Comparison of ENCODE assay signal across 8 cellular contexts in genomic region chr17:1684307-1685189, GRCh38. TPM values are rescaled to one million over a fixed set of nuclear protein-coding genes. Genes with fewer than 3 reads are reported as not detected.
DNase-seq lines count a peak whose midpoint lies in the region; ATAC-seq and TF ChIP-seq lines count a peak whose summit lies in the region.

PRPF8 (minus strand) TSS chr17:1684867; CDS start chr17:1684571, 296 bp downstream.

- DNase-seq in NCI-H1436 (lab: John Stamatoyannopoulos, UW) = peak; percentile 96
- DNase-seq in T follicular helper cell (ENCODE audit: low read depth) = peak; percentile 97
- DNase-seq in adipocyte (ENCODE audit: low read depth) = peak; percentile 99
- peak; percentile 98 for DNase-seq in cardiac septum (ENCODE audit: low spot score)
- DNase-seq in trophoblast cell = peak; percentile 96 to 99
- peak; percentile 98 for DNase-seq in transverse colon

- peaks cover 9% of the 10 kb centered on the region for H3K79me2 ChIP-seq in trophoblast cell (ENCODE audit: control insufficient read depth, insufficient read depth, low read length, poor library complexity)

- peak within 1 kb of the TSS; percentile 70 for H2AK5ac ChIP-seq in trophoblast cell (ENCODE audit: low read length)

- peak; percentile 96 for TF ChIP-seq POLR2A in transverse colon (IDR thresholded peaks at IDR 0.05)

- peak within 1 kb of the TSS; percentile 91 for H2AFZ ChIP-seq in trophoblast cell (ENCODE audit: insufficient read depth, low read length, poor library complexity)

- H4K91ac ChIP-seq in trophoblast cell (ENCODE audit: low read depth, low read length) = peak within 1 kb of the TSS; percentile 92

- H3K23ac ChIP-seq in trophoblast cell (ENCODE audit: low read length) = no peak within 1 kb of the TSS

- H3K9me3 ChIP-seq in adipocyte (ENCODE audit: control insufficient read depth, low read length) (no peaks in the 10 kb centered on the region), trophoblast cell (ENCODE audit: insufficient read depth, low read depth, low read length) (no peaks in the 10 kb centered on the region), transverse colon (no peaks in the 10 kb centered on the region)

- H3K4ac ChIP-seq in trophoblast cell (ENCODE audit: low read depth, low read length) = peak within 1 kb of the TSS; percentile 87

- WGBS in trophoblast cell (ENCODE audit: extremely low coverage, insufficient coverage, insufficient read length) = no CpG with 5 or more reads among the region's 74 CpGs
- WGBS in transverse colon (ENCODE audit: low coverage in 1 of 2), 2 donors = 0 to 1% methylated on average over 3 to 73 of the region's 74 CpGs

- peak within 1 kb of the TSS; percentile 98 for H4K8ac ChIP-seq in trophoblast cell (ENCODE audit: low read depth, low read length)

- H3K14ac ChIP-seq in trophoblast cell (ENCODE audit: low read length) = peak within 1 kb of the TSS; percentile 95

- H3K4me3 ChIP-seq in GM12875 (ENCODE audit: low read depth, low read length) = peak within 1 kb of the TSS; percentile 81
- peak within 1 kb of the TSS; percentile 88 for H3K4me3 ChIP-seq in adipocyte (ENCODE audit: low read length)
- H3K4me3 ChIP-seq in trophoblast cell (ENCODE audit: low read depth, low read length) = peak within 1 kb of the TSS; percentile 96
- peak within 1 kb of the TSS; percentile 54 to 87 (median 70) for H3K4me3 ChIP-seq in transverse colon

- H3K18ac ChIP-seq in trophoblast cell (ENCODE audit: low read length) = peak within 1 kb of the TSS; percentile 97

- peak within 1 kb of the TSS; percentile 90 for H4K12ac ChIP-seq in trophoblast cell (ENCODE audit: low read depth, low read length)

- H3K4me1 ChIP-seq in adipocyte (ENCODE audit: control insufficient read depth, insufficient read depth, low read length) = peaks cover 9% of the 10 kb centered on the region
- peaks cover 3 to 4% of the 10 kb centered on the region in 2 experiments for H3K4me1 ChIP-seq in trophoblast cell (ENCODE audit: control insufficient read depth in 1 of 2, insufficient read depth in 2 of 2, low read length in 2 of 2)
- peaks cover 6 to 23% (median 19%) of the 10 kb centered on the region in 4 donors for H3K4me1 ChIP-seq in transverse colon

- H2BK120ac ChIP-seq in trophoblast cell (ENCODE audit: insufficient read depth, low read length, poor library complexity) = peak within 1 kb of the TSS; percentile 94

- peak within 1 kb of the TSS; percentile 88 for H2BK5ac ChIP-seq in trophoblast cell (ENCODE audit: low read depth, low read length, poor library complexity)

- H3K9ac ChIP-seq in adipocyte (ENCODE audit: low read length) (peak within 1 kb of the TSS; percentile 94), trophoblast cell (ENCODE audit: low read length) (peak within 1 kb of the TSS; percentile 94)

- peak; percentile 99 for ATAC-seq in HG02798 (IDR thresholded peaks at IDR 0.05; ENCODE audit: poor library complexity, unreplicated experiment)

- H3K4me2 ChIP-seq in trophoblast cell (ENCODE audit: low read length) = peak within 1 kb of the TSS; percentile 83

- no peak for TF ChIP-seq EP300 in transverse colon (IDR thresholded peaks at IDR 0.05; ENCODE audit: low read depth)

- H3K36me3 ChIP-seq in adipocyte (ENCODE audit: control insufficient read depth, insufficient read depth, low read length, severe bottlenecking) (peaks cover 40% of the 10 kb centered on the region), trophoblast cell (ENCODE audit: control insufficient read depth in 1 of 2, insufficient read depth in 2 of 2, low read length in 2 of 2) (peaks cover 20 to 30% of the 10 kb centered on the region in 2 experiments), transverse colon (peaks cover 0 to 34% (median 15%) of the 10 kb centered on the region in 4 donors)

- in situ Hi-C loops in transverse colon (cut with MboI; ENCODE audit: low pct_ligation_motif_present in 1 of 4, low pct_unique_long_range_greater_than_20kb in 1 of 4, low sequenced_read_pairs in 3 of 4) = loop anchor here in 2 of 4 donors (25.0 kb wide), 2 partner anchors 178 to 353 kb away; partner anchors contain the start of genes DPH1 (in 1 of the 2), OVCA2 (in 1 of the 2) and RTN4RL1 (in 1 of the 2)

- H3K27ac ChIP-seq in trophoblast cell (ENCODE audit: low read depth, low read length) (peak within 1 kb of the TSS; percentile 92), transverse colon (peak within 1 kb of the TSS; percentile 90 to 97 (median 92))

- no peak within 1 kb of the TSS for H2BK12ac ChIP-seq in trophoblast cell (ENCODE audit: low read length)

- no peaks in the 10 kb centered on the region for H3K27me3 ChIP-seq in adipocyte (replicated peaks; ENCODE audit: control insufficient read depth, insufficient read depth, low read length)
- H3K27me3 ChIP-seq in trophoblast cell (ENCODE audit: insufficient read depth, low read length) = no peaks in the 10 kb centered on the region
- no peaks in the 10 kb centered on the region for H3K27me3 ChIP-seq in transverse colon

- intact Hi-C loops in cardiac septum (cut with DNase I) = loop anchor here (1.0 kb wide), 1 partner anchor 32 kb away; no protein-coding TSS in a partner anchor
- intact Hi-C loops in transverse colon (cut with DNase I; ENCODE audit: low total_unique reads) = no loop called here

- peaks cover 6% of the 10 kb centered on the region for H3K79me1 ChIP-seq in trophoblast cell (ENCODE audit: low read length)

- TF ChIP-seq CTCF in GM12875 (IDR thresholded peaks at IDR 0.05; ENCODE audit: borderline replicate concordance, insufficient read depth, low read depth, low read length) (no peak), transverse colon (IDR thresholded peaks at IDR 0.05) (peak in 1 of 5 experiments; percentile 12)

RNA-seq across cellular contexts. Expression of gene PRPF8, which starts in this region (rescaled TPM):
- total RNA-seq in cardiac septum (162 TPM), transverse colon (100 to 1,000 TPM; 155 to 410 (median 169) TPM)
- polyA plus RNA-seq in trophoblast cell (2013) = 142 and 147 TPM in 2 replicates

Comparison
In these comparisons a context has a peak if more than half of its experiments do, and no peak if none do; other contexts are left out.
1. Peak in every context shown above with its lines: DNase-seq, ATAC-seq, H3K4me3 ChIP-seq and H3K27ac ChIP-seq.